Comparison of ENCODE assay signal across 1 cellular context in genomic region chr1:94755675-94756074, GRCh38.
TF ChIP-seq lines count a peak whose summit lies in the region.

No MANE protein-coding gene starts in this region.

TF ChIP-seq in SK-N-SH, 30 proteins besides CTCF, POLR2A, EP300 and RAD21 (continued from another document):
- peak; percentile 63 for TF ChIP-seq MXI1 (IDR thresholded peaks at IDR 0.05; ENCODE audit: low read depth, low read length)
- TF ChIP-seq REST (IDR thresholded peaks at IDR 0.05; ENCODE audit: low read depth, low read length), result peak; percentile 55; the same call in 1 of the 2 replicates
- TF ChIP-seq GATA2 (CRISPR knock-in tag; IDR thresholded peaks at IDR 0.05), result peak; percentile 45
- peak; percentile 44; the same call in 1 of the 2 replicates for TF ChIP-seq YY1 (IDR thresholded peaks at IDR 0.05; ENCODE audit: low read depth)
- peak; percentile 86 for TF ChIP-seq CHD2 (IDR thresholded peaks at IDR 0.05; ENCODE audit: low read length, partially characterized antibody)
- peak; percentile 61; the same call in 1 of the 2 replicates for TF ChIP-seq NFIC (IDR thresholded peaks at IDR 0.05; ENCODE audit: borderline replicate concordance)
- TF ChIP-seq SIN3A (IDR thresholded peaks at IDR 0.05; ENCODE audit: borderline replicate concordance, low read depth, low read length), result peak; percentile 43; the same call in 1 of the 2 replicates
- peak; percentile 32; the same call in 1 of the 2 replicates for TF ChIP-seq SMC3 (IDR thresholded peaks at IDR 0.05; ENCODE audit: low read depth, low read length)
- peak; percentile 42; the same call in 1 of the 2 replicates for TF ChIP-seq RXRA (IDR thresholded peaks at IDR 0.05; ENCODE audit: borderline replicate concordance, low read depth)
